ENCODE assay signal across 8 cellular contexts in the genomic region with DNA sequence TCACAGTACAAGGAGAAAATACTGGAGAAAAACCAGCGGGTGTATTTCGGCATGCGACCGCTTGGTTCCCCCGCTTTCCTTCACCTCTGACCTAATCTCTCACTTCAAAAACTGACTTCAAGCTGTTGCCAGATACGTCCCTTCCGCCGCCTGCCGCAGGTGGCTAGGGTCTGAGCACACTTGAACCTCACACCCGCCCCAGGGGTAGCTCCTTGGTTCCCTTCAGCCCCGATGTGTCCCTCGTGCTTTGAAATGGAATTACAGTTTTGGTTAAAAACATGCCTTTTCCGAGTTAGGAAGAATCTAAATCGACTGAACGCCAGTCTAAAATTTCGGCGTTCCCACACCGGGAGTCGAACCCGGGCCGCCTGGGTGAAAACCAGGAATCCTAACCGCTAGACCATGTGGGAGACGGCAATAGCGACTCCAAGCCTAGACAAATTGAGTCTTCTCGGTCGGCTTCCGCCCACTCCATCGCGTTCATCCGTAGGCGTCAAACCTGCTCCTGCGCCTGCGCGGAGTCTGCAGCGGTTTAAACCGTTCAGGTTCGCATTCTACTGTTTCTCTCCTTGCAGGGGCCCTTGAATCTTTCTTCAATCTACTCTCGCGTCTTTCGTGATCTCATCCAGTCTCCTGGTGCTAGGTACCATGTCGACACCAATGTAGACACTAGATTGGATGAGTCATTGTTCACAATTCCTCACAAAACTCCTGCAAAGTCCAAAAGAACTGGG.
DNase-seq lines count a peak whose midpoint lies in the region; ATAC-seq and TF ChIP-seq lines count a peak whose summit lies in the region.

No MANE protein-coding gene starts in this region.

- DNase-seq in DMS 273 (lab: John Stamatoyannopoulos, UW; ENCODE audit: unreplicated experiment) (peak; percentile 97), HuH-7 (ENCODE audit: low spot score) (peak; percentile 61), OCI-M1 (lab: John Stamatoyannopoulos, UW) (peak; percentile 100), activated T-cell treated with anti-CD3 and anti-CD28 coated beads for 48 hours (ENCODE audit: low read depth) (peak; percentile 91), erythroblast (lab: John Stamatoyannopoulos, UW) (peak; percentile 97 to 98), mucosa of descending colon (peak; percentile 96 to 97 (median 97))
- peak; percentile 83 to 95 for DNase-seq in stimulated activated CD8-positive, alpha-beta memory T cell treated with anti-CD3 and anti-CD28 coated beads, Interleukin-2, amount 100 ng/mL, for 48 hours (ENCODE audit: low read depth in 2 of 2)

- intact Hi-C loops in mucosa of descending colon (cut with DNase I, micrococcal nuclease) = no loop called here

- ATAC-seq in GM21526 (IDR thresholded peaks at IDR 0.05; ENCODE audit: low FRiP score, unreplicated experiment) (peak; percentile 80), mucosa of descending colon (peak; percentile 85)

- no peaks in the 10 kb centered on the region for H3K36me3 ChIP-seq in mucosa of descending colon (ENCODE audit: low read depth)

- no peaks in the 10 kb centered on the region for H3K9me3 ChIP-seq in mucosa of descending colon

- no peak for TF ChIP-seq CTCF in mucosa of descending colon (IDR thresholded peaks at IDR 0.05)

- H3K4me3 ChIP-seq in mucosa of descending colon = peak overlapping the region; percentile 7

- H3K4me1 ChIP-seq in mucosa of descending colon (ENCODE audit: low read depth) = peaks cover 7% of the 10 kb centered on the region

- peak; percentile 78 for TF ChIP-seq POLR2A in erythroblast (IDR thresholded peaks at IDR 0.05; ENCODE audit: low read length)

Comparison
In these comparisons a context has a peak if more than half of its experiments do, and no peak if none do; other contexts are left out.
1. Peak in every context shown above with its lines: DNase-seq, ATAC-seq and H3K4me3 ChIP-seq.